Comparison of ENCODE assay signal across 8 cellular contexts in genomic region chr11:108871152-108871551, GRCh38.
A peak's percentile ranks its signal among the peaks of the same experiment; 100 is the strongest.
DNase-seq lines count a peak whose midpoint lies in the region; ATAC-seq and TF ChIP-seq lines count a peak whose summit lies in the region.

No MANE protein-coding gene starts in this region.

- no peaks in the 10 kb centered on the region for H3K36me3 Mint-ChIP-seq in activated naive CD4-positive, alpha-beta T cell treated with anti-CD3 and anti-CD28 coated beads, Interleukin-2, amount 10 ng/mL, durations not matched to agents 7 days and 5 days
- no peaks in the 10 kb centered on the region for H3K36me3 Mint-ChIP-seq in nephron (ENCODE audit: low read depth)

- TF ChIP-seq CTCF in cardiac fibroblast (IDR thresholded peaks at IDR 0.05; ENCODE audit: low read depth, low read length) = peak; percentile 69
- peak; percentile 51 to 55 (median 53) for TF ChIP-seq CTCF in nephron (IDR thresholded peaks at IDR 0.05; ENCODE audit: unreplicated experiment in 3 of 3)

- ATAC-seq in GM21367 (IDR thresholded peaks at IDR 0.05; ENCODE audit: unreplicated experiment) = no peak
- no peak for ATAC-seq in GM21529 (IDR thresholded peaks at IDR 0.05; ENCODE audit: unreplicated experiment)
- no peak for ATAC-seq in HG03159 (IDR thresholded peaks at IDR 0.05; ENCODE audit: unreplicated experiment)

- peak; percentile 69 for DNase-seq in activated naive CD4-positive, alpha-beta T cell treated with anti-CD3 and anti-CD28 coated beads, Interleukin-2, amount 10 ng/mL, durations not matched to agents 7 days and 5 days
- no peak for DNase-seq in activated naive CD4-positive, alpha-beta T cell (lab: John Stamatoyannopoulos, UW)
- DNase-seq in NCI-H226 = peak; percentile 27
- peak; percentile 82 for DNase-seq in cardiac fibroblast (ENCODE audit: low read depth in 2 of 2)

- H3K27me3 Mint-ChIP-seq in activated naive CD4-positive, alpha-beta T cell treated with anti-CD3 and anti-CD28 coated beads, Interleukin-2, amount 10 ng/mL, durations not matched to agents 7 days and 5 days = no peaks in the 10 kb centered on the region
- no peaks in the 10 kb centered on the region for H3K27me3 Mint-ChIP-seq in nephron (ENCODE audit: low read depth)

- H3K27ac Mint-ChIP-seq in activated naive CD4-positive, alpha-beta T cell treated with anti-CD3 and anti-CD28 coated beads, Interleukin-2, amount 10 ng/mL, durations not matched to agents 7 days and 5 days = no peak overlapping the region
- peak overlapping the region in 1 of 3 experiments; percentile 52 for H3K27ac Mint-ChIP-seq in nephron

- peaks cover 6% of the 10 kb centered on the region for H3K4me1 Mint-ChIP-seq in activated naive CD4-positive, alpha-beta T cell treated with anti-CD3 and anti-CD28 coated beads, Interleukin-2, amount 10 ng/mL, durations not matched to agents 7 days and 5 days
- peaks cover 26% of the 10 kb centered on the region for H3K4me1 Mint-ChIP-seq in nephron

- CTCF ChIA-PET in activated naive CD4-positive, alpha-beta T cell treated with anti-CD3 and anti-CD28 coated beads, Interleukin-2, amount 10 ng/mL, durations not matched to agents 7 days and 5 days (lab: Charles Lee) = interaction anchor here (1.6 to 2.7 kb wide), 3 partner anchors 83 to 180 kb away, joined by 3 to 35 read pairs (median 5); no protein-coding TSS in a partner anchor

- no peak overlapping the region for H3K4me3 Mint-ChIP-seq in activated naive CD4-positive, alpha-beta T cell treated with anti-CD3 and anti-CD28 coated beads, Interleukin-2, amount 10 ng/mL, durations not matched to agents 7 days and 5 days
- H3K4me3 Mint-ChIP-seq in nephron = no peak overlapping the region

- H3K4me3 ChIP-seq in cardiac fibroblast (replicated peaks in 1 of 2; ENCODE audit: low read depth in 2 of 2, low read length in 2 of 2) = no peak overlapping the region

- H3K9me3 Mint-ChIP-seq in activated naive CD4-positive, alpha-beta T cell treated with anti-CD3 and anti-CD28 coated beads, Interleukin-2, amount 10 ng/mL, durations not matched to agents 7 days and 5 days = no peaks in the 10 kb centered on the region
- no peaks in the 10 kb centered on the region for H3K9me3 Mint-ChIP-seq in nephron

Comparison
In these comparisons a context has a peak if more than half of its experiments do, and no peak if none do; other contexts are left out.
1. DNase-seq: peak in activated naive CD4-positive, alpha-beta T cell treated with anti-CD3 and anti-CD28 coated beads, Interleukin-2, amount 10 ng/mL, durations not matched to agents 7 days and 5 days (single experiment), NCI-H226 (single experiment) and cardiac fibroblast (2 of 2); none in activated naive CD4-positive, alpha-beta T cell (0 of 4).